In genomic region chr4:79390890-79391289, GRCh38 we compare ENCODE assay signal across 21 cellular contexts. TPM values are rescaled to one million over a fixed set of nuclear protein-coding genes. Genes with fewer than 3 reads are reported as not detected.
DNase-seq lines count a peak whose midpoint lies in the region; ATAC-seq and TF ChIP-seq lines count a peak whose summit lies in the region.
"Had no signal": no experiment of that assay in that cellular context is flagged by ENCODE, and none has a peak within 500 bp of the region (broad histone marks: within the 10 kb centered on the region; RNA-seq: fewer than 3 reads in every experiment).

No MANE protein-coding gene starts in this region.

- H3K4me3 Mint-ChIP-seq in neural progenitor cell = no peak overlapping the region
- H3K4me3 Mint-ChIP-seq: CD4-positive, alpha-beta memory T cell had no signal

- no peaks in the 10 kb centered on the region for H3K79me2 ChIP-seq in neural progenitor cell (ENCODE audit: low read depth)

- H3K4me1 ChIP-seq in neural progenitor cell = no peaks in the 10 kb centered on the region

- no peak for TF ChIP-seq CTCF in neural progenitor cell (IDR thresholded peaks at IDR 0.05)

- H2AFZ ChIP-seq in neural progenitor cell (replicated peaks) = peak overlapping the region; percentile 48
- H2AFZ ChIP-seq: GM23248 had no signal

- H3K4me2 ChIP-seq in neural progenitor cell = no peak overlapping the region

- ATAC-seq in HG02884 (IDR thresholded peaks at IDR 0.05; ENCODE audit: unreplicated experiment) = no peak
- ATAC-seq: GM12878 had no signal

- H3K4me3 ChIP-seq in neural progenitor cell (no peak overlapping the region), MG63 (no peak overlapping the region)
- H3K4me3 ChIP-seq: GM12878, GM23248 had no signal

- H3K36me3 ChIP-seq in neural progenitor cell = no peaks in the 10 kb centered on the region
- H3K36me3 ChIP-seq in MG63 = no peaks in the 10 kb centered on the region

- no peaks in the 10 kb centered on the region for H3K36me3 Mint-ChIP-seq in neural progenitor cell
- H3K36me3 Mint-ChIP-seq: CD4-positive, alpha-beta memory T cell had no signal

- H3K27me3 ChIP-seq in neural progenitor cell = no peaks in the 10 kb centered on the region
- H3K27me3 ChIP-seq in MG63 = no peaks in the 10 kb centered on the region

- H3K27me3 Mint-ChIP-seq in neural progenitor cell (ENCODE audit: insufficient read depth, low read depth) = no peaks in the 10 kb centered on the region
- H3K27me3 Mint-ChIP-seq: CD4-positive, alpha-beta memory T cell had no signal

- H3K27ac ChIP-seq in neural progenitor cell = no peak overlapping the region
- H3K27ac ChIP-seq: GM23248 had no signal

- no peaks in the 10 kb centered on the region for H3F3A ChIP-seq in neural progenitor cell (ENCODE audit: low read depth)

- H3K9me3 ChIP-seq in neural progenitor cell (ENCODE audit: low read depth) (no peaks in the 10 kb centered on the region), MG63 (no peaks in the 10 kb centered on the region)

- H3K9ac ChIP-seq in neural progenitor cell = no peak overlapping the region
- H3K9ac ChIP-seq: GM23248 had no signal

- no peak overlapping the region for H3K27ac Mint-ChIP-seq in neural progenitor cell
- H3K27ac Mint-ChIP-seq: CD4-positive, alpha-beta memory T cell had no signal

- H3K4me1 Mint-ChIP-seq in neural progenitor cell = no peaks in the 10 kb centered on the region
- H3K4me1 Mint-ChIP-seq: CD4-positive, alpha-beta memory T cell had no signal

- H4K20me1 ChIP-seq in neural progenitor cell (ENCODE audit: low read depth) = no peaks in the 10 kb centered on the region

- DNase-seq in LHCN-M2 (ENCODE audit: low read depth) = peak; percentile 5
- peak; percentile 24 for DNase-seq in NCI-H82 treated with DMSO at 0.1 percent for 48 hours (lab: John Stamatoyannopoulos, UW; ENCODE audit: unreplicated experiment)
- peak; percentile 7 for DNase-seq in astrocyte of the hippocampus (ENCODE audit: low read depth, low spot score)
- DNase-seq in neural progenitor cell (ENCODE audit: low spot score) = no peak
- no peak for DNase-seq in D341Med (ENCODE audit: low spot score)
- no peak for DNase-seq in MG63
- DNase-seq: C1 segment of cervical spinal cord; Calu3; CD4-positive, alpha-beta memory T cell; COR-L47; DMS153; DND-41; GM23248; H7; HCEC 1CT had no signal

- H3K9me3 Mint-ChIP-seq in neural progenitor cell = no peaks in the 10 kb centered on the region

RNA-seq across cellular contexts. Expression of gene GK2, which starts 17.1 kb away (rescaled TPM):
- total RNA-seq in LHCN-M2 (2014; rRNA removed) = not detected in 2 replicates
- not detected for polyA plus RNA-seq in LHCN-M2 (2012)
- not detected in 2 replicates for total RNA-seq in neural progenitor cell (ENCODE audit: low replicate concordance)
- not detected in 2 replicates for total RNA-seq in MG63 (2014; rRNA removed; shearing (Covaris generic); ENCODE audit: low replicate concordance)
- total RNA-seq: A172; A673; Calu3; CD4-positive, alpha-beta memory T cell; GM12878; GM23248; H1; H7 had no signal
- polyA plus RNA-seq: BJ; CD4-positive, alpha-beta memory T cell; GM12878; GM23248; H1 had no signal

Comparison
In these comparisons a context has a peak if more than half of its experiments do, and no peak if none do; other contexts are left out.
1. DNase-seq: peak in LHCN-M2 (single experiment), NCI-H82 treated with DMSO at 0.1 percent for 48 hours (single experiment) and astrocyte of the hippocampus (single experiment); none in neural progenitor cell (single experiment), D341Med (single experiment) and MG63 (single experiment).